ENCODE assay signal across 1 cellular context in genomic region chr17:77480509-77481215, GRCh38.
TF ChIP-seq lines count a peak whose summit lies in the region.

No MANE protein-coding gene starts in this region.

TF ChIP-seq in IMR-90, 13 proteins besides CTCF, POLR2A, EP300 and RAD21:
- TF ChIP-seq NFE2L2 (IDR thresholded peaks at IDR 0.05; ENCODE audit: low read depth, low read length) (no peak), USF2 (IDR thresholded peaks at IDR 0.05; ENCODE audit: low read depth, low read length) (no peak), RCOR1 (IDR thresholded peaks at IDR 0.05; ENCODE audit: insufficient replicate concordance, low read length) (no peak), MXI1 (IDR thresholded peaks at IDR 0.05; ENCODE audit: borderline replicate concordance, low read depth, low read length) (no peak), FOS (IDR thresholded peaks at IDR 0.05; ENCODE audit: low read depth, low read length) (no peak), BHLHE40 (IDR thresholded peaks at IDR 0.05; ENCODE audit: low read depth, low read length) (no peak), MAZ (IDR thresholded peaks at IDR 0.05; ENCODE audit: borderline replicate concordance, low read depth, low read length) (no peak), ELK1 (IDR thresholded peaks at IDR 0.05; ENCODE audit: borderline replicate concordance, low read depth, low read length) (no peak), RFX5 (IDR thresholded peaks at IDR 0.05; ENCODE audit: low read depth, low read length) (no peak), MAFK (IDR thresholded peaks at IDR 0.05; ENCODE audit: low read depth, low read length) (no peak), CHD1 (IDR thresholded peaks at IDR 0.05; ENCODE audit: low read depth, low read length) (no peak), CEBPB (IDR thresholded peaks at IDR 0.05; ENCODE audit: low read depth, low read length) (no peak), SMC3 (IDR thresholded peaks at IDR 0.05; ENCODE audit: low read depth, low read length) (no peak)
